8 cellular contexts compared by ENCODE assay signal in the genomic region with DNA sequence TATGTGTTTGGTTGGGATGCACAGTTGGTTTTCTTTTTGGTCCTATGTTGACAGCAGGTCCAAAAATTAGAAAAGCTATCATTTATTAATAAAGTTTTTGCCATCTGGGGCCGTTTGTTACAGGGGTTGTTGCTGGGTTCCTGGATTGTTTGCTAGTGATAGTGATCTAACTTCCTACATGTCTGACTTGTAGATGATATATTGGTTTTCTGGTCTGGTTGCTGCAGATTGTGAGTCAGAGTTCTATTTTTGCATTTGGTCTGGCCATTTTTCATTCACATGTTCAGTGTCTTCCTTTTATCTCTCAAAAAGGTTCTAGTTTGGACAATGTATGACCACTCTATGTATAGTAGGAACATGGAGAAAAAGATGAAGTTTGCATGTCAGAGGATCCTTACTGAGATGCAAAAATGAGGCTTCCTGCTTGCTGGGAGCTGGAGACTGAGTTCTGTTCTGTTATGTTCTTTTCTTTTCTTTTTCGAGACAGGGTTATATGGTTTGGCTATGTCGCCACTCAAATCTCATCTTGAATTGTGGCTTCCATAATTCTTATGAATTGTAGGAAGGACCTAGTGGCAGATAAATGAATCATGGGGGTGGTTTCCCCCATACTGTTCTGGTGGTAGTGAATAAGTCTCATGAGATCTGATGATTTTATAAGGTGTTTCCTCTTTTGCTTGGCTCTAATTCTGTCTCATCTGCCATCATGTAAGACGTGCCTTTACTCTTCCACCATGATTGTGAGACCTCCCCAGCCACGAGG. TPM values are rescaled to one million over a fixed set of nuclear protein-coding genes. Genes with fewer than 3 reads are reported as not detected.
DNase-seq lines count a peak whose midpoint lies in the region; ATAC-seq, FAIRE-seq and TF ChIP-seq lines count a peak whose summit lies in the region.

No MANE protein-coding gene starts in this region.

- no TSS peak for BruUV-seq in PC-9 (replicated peaks; lab: Mats Ljungman, UMichigan)
- BruUV-seq in endothelial cell of umbilical vein (replicated peaks; lab: Mats Ljungman, UMichigan): no TSS peak

- peak overlapping the region; percentile 43 for H3K4me2 ChIP-seq in PC-9
- H3K4me2 ChIP-seq in endothelial cell of umbilical vein (ENCODE audit: insufficient read depth, low read length): no peak overlapping the region

- intact Hi-C loops in PC-9 (cut with micrococcal nuclease; ENCODE audit: unreplicated experiment): loop anchor here (1.0 to 10.0 kb wide), 7 partner anchors 167 to 1199 kb away; no protein-coding TSS in a partner anchor
- intact Hi-C loops in endothelial cell of umbilical vein (cut with micrococcal nuclease): loop anchor here (1.0 to 5.0 kb wide), 6 partner anchors 165 to 636 kb away; no protein-coding TSS in a partner anchor
- intact Hi-C loops in stomach (cut with DNase I; ENCODE audit: low total_unique reads): loop anchor here (5.0 kb wide), 1 partner anchor 222 kb away; a partner anchor contains a TSS

- peaks cover 13% of the 10 kb centered on the region for H3F3A ChIP-seq in PC-9 (ENCODE audit: insufficient read depth, low read depth)

- H3K27ac ChIP-seq in PC-9 (no peak overlapping the region), endothelial cell of umbilical vein (ENCODE audit: insufficient read depth, low read depth, low read length) (no peak overlapping the region), stomach (no peak overlapping the region)

- no peaks in the 10 kb centered on the region for H4K20me1 ChIP-seq in PC-9 (ENCODE audit: insufficient read depth)
- H4K20me1 ChIP-seq in endothelial cell of umbilical vein (replicated peaks; ENCODE audit: control insufficient read depth, extremely low read depth, insufficient read depth, low read length): no peaks in the 10 kb centered on the region

- H3K36me3 ChIP-seq in PC-9 (ENCODE audit: low read depth): no peaks in the 10 kb centered on the region
- no peaks in the 10 kb centered on the region for H3K36me3 ChIP-seq in endothelial cell of umbilical vein (ENCODE audit: control insufficient read depth in 2 of 2, extremely low read depth in 1 of 2, insufficient read depth in 2 of 2, low read length in 2 of 2)
- no peaks in the 10 kb centered on the region for H3K36me3 ChIP-seq in stomach
- H3K36me3 ChIP-seq in BE2C: no peaks in the 10 kb centered on the region

- FAIRE-seq in endothelial cell of umbilical vein (lab: Jason Lieb, UNC): no peak

- dilution Hi-C loops in endothelial cell of umbilical vein (cut with MboI; ENCODE audit: extremely low pct_ligation_motif_present, low sequenced_read_pairs): no loop called here

- CTCF ChIA-PET in PC-9 (lab: Charles Lee): interaction anchor here (0.5 to 1.2 kb wide), 4 partner anchors 22 to 1104 kb away, joined by 3 to 4 read pairs (median 4); no protein-coding TSS in a partner anchor
- CTCF ChIA-PET in endothelial cell of umbilical vein (lab: Charles Lee): interaction anchor here (0.6 to 3.7 kb wide), 18 partner anchors 10 to 638 kb away, joined by 3 to 48 read pairs (median 4); no protein-coding TSS in a partner anchor

- H3K4me1 ChIP-seq in PC-9 (replicated peaks; ENCODE audit: insufficient read depth) (peaks cover 6% of the 10 kb centered on the region), endothelial cell of umbilical vein (ENCODE audit: control insufficient read depth, extremely low read depth, insufficient read depth, low read length) (peaks cover 14% of the 10 kb centered on the region), stomach (peaks cover 11 to 23% (median 11%) of the 10 kb centered on the region in 4 donors), BE2C (no peaks in the 10 kb centered on the region)

- no peak for TF ChIP-seq EP300 in stomach (IDR thresholded peaks at IDR 0.05)

- no peak for ATAC-seq in HG03135 (IDR thresholded peaks at IDR 0.05; ENCODE audit: unreplicated experiment)
- no peak for ATAC-seq in HG03139 (IDR thresholded peaks at IDR 0.05; ENCODE audit: unreplicated experiment)

- WGBS in stomach, 5 donors: 38 to 61% (median 55%) methylated on average over 5 of the region's 5 CpGs

- no peaks in the 10 kb centered on the region for H3K9me2 ChIP-seq in PC-9 (ENCODE audit: insufficient read depth)

- H2AFZ ChIP-seq in PC-9 (0 out of 2 replicates have a peak overlapping the region, but pooled peaks have one; percentile 23), endothelial cell of umbilical vein (ENCODE audit: low read depth, low read length) (no peak overlapping the region)

- H3K9ac ChIP-seq in endothelial cell of umbilical vein (replicated peaks; ENCODE audit: extremely low read depth, insufficient read depth, low read length): no peak overlapping the region

- TF ChIP-seq POLR2A in endothelial cell of umbilical vein (IDR thresholded peaks at IDR 0.05; ENCODE audit: low read depth, low read length) (no peak), stomach (IDR thresholded peaks at IDR 0.05) (no peak)

- TF ChIP-seq CTCF in PC-9 (conservative IDR thresholded peaks at IDR 0.05) (no peak), endothelial cell of umbilical vein (IDR thresholded peaks at IDR 0.05; ENCODE audit: extremely low read depth in 1 of 2, insufficient read depth in 1 of 2, low read depth in 1 of 2, low read length in 2 of 2) (no peak), stomach (IDR thresholded peaks at IDR 0.05) (no peak), BE2C (IDR thresholded peaks at IDR 0.05; ENCODE audit: low read depth, low read length) (no peak)

- H3K9me1 ChIP-seq in endothelial cell of umbilical vein (replicated peaks; ENCODE audit: control insufficient read depth, extremely low read depth, insufficient read depth, low read length): no peaks in the 10 kb centered on the region

- POLR2A ChIA-PET in PC-9 (lab: Charles Lee; ENCODE audit: unreplicated experiment): interaction anchor here (0.5 kb wide), 2 partner anchors 558 to 581 kb away, joined by 3 read pairs; no protein-coding TSS in a partner anchor
- POLR2A ChIA-PET in endothelial cell of umbilical vein (lab: Charles Lee): no interaction called here

- DNase-seq in A172 (ENCODE audit: low spot score): peak; percentile 63
- peak; percentile 57 for DNase-seq in GM04504 (ENCODE audit: low read depth)
- DNase-seq in PC-9: peak in 1 of 2 experiments; percentile 52
- DNase-seq in endothelial cell of umbilical vein (ENCODE audit: low read depth, low spot score): peak; percentile 13
- DNase-seq in stomach: no peak
- DNase-seq in BE2C: no peak

- H3K4me3 ChIP-seq in PC-9 (no peak overlapping the region), endothelial cell of umbilical vein (replicated peaks in 1 of 3; ENCODE audit: insufficient read depth in 1 of 3, low read depth in 1 of 3, low read length in 3 of 3) (no peak overlapping the region), stomach (no peak overlapping the region), BE2C (ENCODE audit: low read depth, low read length) (no peak overlapping the region)

- H3K79me2 ChIP-seq in PC-9 (ENCODE audit: low read depth) (peaks cover 7% of the 10 kb centered on the region), endothelial cell of umbilical vein (ENCODE audit: control insufficient read depth, insufficient read depth, low read length) (peaks cover 8% of the 10 kb centered on the region)

- H3K27me3 ChIP-seq in PC-9 (ENCODE audit: insufficient read depth, low read depth) (no peaks in the 10 kb centered on the region), endothelial cell of umbilical vein (ENCODE audit: control insufficient read depth in 2 of 2, insufficient read depth in 2 of 2, low read length in 2 of 2) (peaks cover 0 to 5% of the 10 kb centered on the region in 2 experiments), stomach (no peaks in the 10 kb centered on the region), BE2C (no peaks in the 10 kb centered on the region)

- H3K9me3 ChIP-seq in PC-9 (ENCODE audit: insufficient read depth, low read depth) (no peaks in the 10 kb centered on the region), endothelial cell of umbilical vein (replicated peaks; ENCODE audit: control insufficient read depth, insufficient read depth, low read length) (no peaks in the 10 kb centered on the region), stomach (no peaks in the 10 kb centered on the region), BE2C (no peaks in the 10 kb centered on the region)

TF ChIP-seq in endothelial cell of umbilical vein, 7 proteins besides CTCF, POLR2A, EP300 and RAD21 (continues in another document):
- TF ChIP-seq JUN (IDR thresholded peaks at IDR 0.05; ENCODE audit: borderline replicate concordance, insufficient read depth, insufficient read length, low read depth): peak; percentile 48
- TF ChIP-seq GATA2 (IDR thresholded peaks at IDR 0.05; ENCODE audit: insufficient read depth, insufficient read length, low read depth, low read length): peak; percentile 54

RNA-seq across cellular contexts. Expression of a gene that starts 4.1 kb away (rescaled TPM):
- 45.0 and 74.6 TPM in 2 replicates for total RNA-seq in A172 (2014; rRNA removed; shearing (Covaris generic))
- total RNA-seq in PC-9 (2021) (27.3 and 36.1 TPM in 2 replicates), endothelial cell of umbilical vein (30.3 and 35.6 TPM in 2 replicates), stomach (10 to 100 TPM; 18.7 to 50.9 (median 43.2) TPM)
- polyA plus RNA-seq in endothelial cell of umbilical vein (11.9 and 16.7 TPM in 2 replicates), stomach (10 to 100 TPM; 17.4 to 27.0 (median 18.5) TPM)
- polyA plus RNA-seq in endothelial cell of umbilical vein (2011; cell fraction: cytosol; rRNA removed): 19.3 and 21.0 TPM in 2 replicates
- 68.1 and 72.4 TPM in 2 replicates for polyA plus RNA-seq in endothelial cell of umbilical vein (2011; cell fraction: nucleus; rRNA removed)
- polyA plus RNA-seq in endothelial cell of umbilical vein (2012): 15.2 and 18.9 TPM in 2 replicates
- polyA minus RNA-seq in endothelial cell of umbilical vein: 19.1 and 23.0 TPM in 2 replicates
- polyA minus RNA-seq in endothelial cell of umbilical vein (2011; cell fraction: cytosol; rRNA and poly(A)+ RNA removed): 30.0 TPM
- 31.5 and 43.9 TPM in 2 replicates for polyA minus RNA-seq in endothelial cell of umbilical vein (2011; cell fraction: nucleus; rRNA and poly(A)+ RNA removed)
- polyA plus RNA-seq in BE2C (2012; ENCODE audit: insufficient read depth, insufficient read length, low read depth): 35.4 TPM

RNA-seq across cellular contexts. Expression of a gene that starts 22.6 kb away (rescaled TPM):
- 120 TPM in 2 replicates for total RNA-seq in A172 (2014; rRNA removed; shearing (Covaris generic))
- total RNA-seq in PC-9 (2021): 86.2 and 93.8 TPM in 2 replicates
- 74.9 and 84.8 TPM in 2 replicates for total RNA-seq in endothelial cell of umbilical vein
- polyA plus RNA-seq in endothelial cell of umbilical vein: 106 and 118 TPM in 2 replicates
- 53.5 and 60.5 TPM in 2 replicates for polyA plus RNA-seq in endothelial cell of umbilical vein (2011; cell fraction: cytosol; rRNA removed)
- polyA plus RNA-seq in endothelial cell of umbilical vein (2011; cell fraction: nucleus; rRNA removed): 26.8 and 32.4 TPM in 2 replicates
- 104 and 118 TPM in 2 replicates for polyA plus RNA-seq in endothelial cell of umbilical vein (2012)
- polyA minus RNA-seq in endothelial cell of umbilical vein: 84.4 and 106 TPM in 2 replicates
- 10.7 TPM for polyA minus RNA-seq in endothelial cell of umbilical vein (2011; cell fraction: cytosol; rRNA and poly(A)+ RNA removed)
- 15.3 and 16.5 TPM in 2 replicates for polyA minus RNA-seq in endothelial cell of umbilical vein (2011; cell fraction: nucleus; rRNA and poly(A)+ RNA removed)
- 10 to 100 TPM in 4 of 5 donors, 1 to 10 TPM in 1; 3.1 to 45.3 (median 39.3) TPM for total RNA-seq in stomach
- polyA plus RNA-seq in stomach: 10 to 100 TPM; 19.6 to 53.1 (median 37.8) TPM
- polyA plus RNA-seq in BE2C (2012; ENCODE audit: insufficient read depth, insufficient read length, low read depth): 49.0 TPM

Comparison
In these comparisons a context has a peak if more than half of its experiments do, and no peak if none do; other contexts are left out.
1. DNase-seq: peak in A172 (single experiment), GM04504 (single experiment) and endothelial cell of umbilical vein (single experiment); none in stomach (single experiment) and BE2C (single experiment).